Comparison of ENCODE assay signal across 9 cellular contexts in genomic region chr4:147846318-147847135, GRCh38.
DNase-seq lines count a peak whose midpoint lies in the region; ATAC-seq and TF ChIP-seq lines count a peak whose summit lies in the region.
"Had no signal": no experiment of that assay in that cellular context is flagged by ENCODE, and none has a peak within 500 bp of the region (broad histone marks: within the 10 kb centered on the region; RNA-seq: fewer than 3 reads in every experiment).

No MANE protein-coding gene starts in this region.

- CTCF ChIA-PET in activated CD4-positive, alpha-beta T cell treated with anti-CD3 and anti-CD28 coated beads for 36 hours (lab: Charles Lee) = interaction anchor here (1.2 to 4.5 kb wide), 3 partner anchors 13 to 20 kb away, joined by 3 to 24 read pairs (median 16); no protein-coding TSS in a partner anchor

- H4K20me1 ChIP-seq in hepatocyte (ENCODE audit: insufficient read depth, poor library complexity, severe bottlenecking) = no peaks in the 10 kb centered on the region

- peak; percentile 31 for DNase-seq in activated CD4-positive, alpha-beta T cell treated with anti-CD3 and anti-CD28 coated beads for 36 hours
- DNase-seq in activated CD4-positive, alpha-beta T cell treated with anti-CD3 and anti-CD28 coated beads, Interleukin-2, amount 50 U/mL, for 1 hour = no peak
- DNase-seq in hepatocyte (ENCODE audit: low spot score) = no peak
- DNase-seq in effector memory CD4-positive, alpha-beta T cell = no peak
- no peak for DNase-seq in NCI-H1092 (lab: John Stamatoyannopoulos, UW)
- no peak for DNase-seq in NK-92 treated with Interleukin-12 subunit alpha and Interleukin-12 subunit beta, amount 100 ng/mL, for 24 hours (lab: John Stamatoyannopoulos, UW)
- DNase-seq: NCI-H510A had no signal

- H3K9me3 ChIP-seq in hepatocyte (ENCODE audit: low read depth) = no peaks in the 10 kb centered on the region
- H3K9me3 ChIP-seq in effector memory CD4-positive, alpha-beta T cell (ENCODE audit: control insufficient read depth, low read length) = no peaks in the 10 kb centered on the region

- no peaks in the 10 kb centered on the region for H3K27me3 Mint-ChIP-seq in activated CD4-positive, alpha-beta T cell treated with anti-CD3 and anti-CD28 coated beads for 36 hours

- no peaks in the 10 kb centered on the region for H3K9me2 ChIP-seq in hepatocyte (replicated peaks; ENCODE audit: insufficient read depth)

- peak overlapping the region; percentile 38 for H3K27ac ChIP-seq in hepatocyte
- H3K27ac ChIP-seq in effector memory CD4-positive, alpha-beta T cell (ENCODE audit: insufficient read depth, low read length, poor library complexity, severe bottlenecking) = no peak overlapping the region

- no peak overlapping the region for H3K27ac Mint-ChIP-seq in activated CD4-positive, alpha-beta T cell treated with anti-CD3 and anti-CD28 coated beads for 36 hours

- peaks cover 9% of the 10 kb centered on the region for H3K36me3 Mint-ChIP-seq in activated CD4-positive, alpha-beta T cell treated with anti-CD3 and anti-CD28 coated beads for 36 hours (ENCODE audit: low read depth)

- H3K4me2 ChIP-seq in hepatocyte = peak overlapping the region; percentile 45

- peak; percentile 47 for ATAC-seq in activated CD4-positive, alpha-beta T cell treated with anti-CD3 and anti-CD28 coated beads for 36 hours
- ATAC-seq in GM21447 (IDR thresholded peaks at IDR 0.05; ENCODE audit: unreplicated experiment) (peak; percentile 71), HG03280 (IDR thresholded peaks at IDR 0.05; ENCODE audit: unreplicated experiment) (peak; percentile 71)

- H3K79me2 ChIP-seq in hepatocyte = peaks cover 4% of the 10 kb centered on the region

- no peaks in the 10 kb centered on the region for H3K4me1 Mint-ChIP-seq in activated CD4-positive, alpha-beta T cell treated with anti-CD3 and anti-CD28 coated beads for 36 hours

- H3K9me3 Mint-ChIP-seq in activated CD4-positive, alpha-beta T cell treated with anti-CD3 and anti-CD28 coated beads for 36 hours (ENCODE audit: low read depth) = peaks cover 3% of the 10 kb centered on the region

- POLR2A ChIA-PET in activated CD4-positive, alpha-beta T cell treated with anti-CD3 and anti-CD28 coated beads for 36 hours (lab: Charles Lee) = no interaction called here

- no peak overlapping the region for H3K4me3 ChIP-seq in hepatocyte
- H3K4me3 ChIP-seq in effector memory CD4-positive, alpha-beta T cell (ENCODE audit: insufficient read depth, low read depth, low read length, poor library complexity, severe bottlenecking) = no peak overlapping the region

- no peaks in the 10 kb centered on the region for H3K36me3 ChIP-seq in hepatocyte (replicated peaks; ENCODE audit: insufficient read depth, low read depth)
- H3K36me3 ChIP-seq in effector memory CD4-positive, alpha-beta T cell (ENCODE audit: control insufficient read depth, insufficient read depth, low read length) = no peaks in the 10 kb centered on the region

- H3K27me3 ChIP-seq in hepatocyte = no peaks in the 10 kb centered on the region
- H3K27me3 ChIP-seq in effector memory CD4-positive, alpha-beta T cell (replicated peaks; ENCODE audit: control insufficient read depth, insufficient read depth, low read length, poor library complexity, severe bottlenecking) = no peaks in the 10 kb centered on the region

- WGBS in hepatocyte (ENCODE audit: low lambda C conversion rate, missing lambda C conversion rate) = 61% methylated on average over 6 of the region's 6 CpGs

- no peak for TF ChIP-seq CTCF in hepatocyte (IDR thresholded peaks at IDR 0.05; ENCODE audit: poor library complexity)

- no peak overlapping the region for H2AFZ ChIP-seq in hepatocyte

- intact Hi-C loops in activated CD4-positive, alpha-beta T cell treated with anti-CD3 and anti-CD28 coated beads for 36 hours (cut with DNase I, micrococcal nuclease) = loop anchor here in 1 of 2 experiments (1.0 to 2.0 kb wide), 2 partner anchors 46 to 52 kb away; no protein-coding TSS in a partner anchor

- no peak overlapping the region for H3K4me3 Mint-ChIP-seq in activated CD4-positive, alpha-beta T cell treated with anti-CD3 and anti-CD28 coated beads for 36 hours

- H3K4me1 ChIP-seq in hepatocyte (ENCODE audit: insufficient read depth) = peaks cover 22% of the 10 kb centered on the region
- H3K4me1 ChIP-seq in effector memory CD4-positive, alpha-beta T cell (ENCODE audit: control insufficient read depth, insufficient read depth, low read length, poor library complexity, severe bottlenecking) = no peaks in the 10 kb centered on the region
